8 cellular contexts compared by ENCODE assay signal in the genomic region with DNA sequence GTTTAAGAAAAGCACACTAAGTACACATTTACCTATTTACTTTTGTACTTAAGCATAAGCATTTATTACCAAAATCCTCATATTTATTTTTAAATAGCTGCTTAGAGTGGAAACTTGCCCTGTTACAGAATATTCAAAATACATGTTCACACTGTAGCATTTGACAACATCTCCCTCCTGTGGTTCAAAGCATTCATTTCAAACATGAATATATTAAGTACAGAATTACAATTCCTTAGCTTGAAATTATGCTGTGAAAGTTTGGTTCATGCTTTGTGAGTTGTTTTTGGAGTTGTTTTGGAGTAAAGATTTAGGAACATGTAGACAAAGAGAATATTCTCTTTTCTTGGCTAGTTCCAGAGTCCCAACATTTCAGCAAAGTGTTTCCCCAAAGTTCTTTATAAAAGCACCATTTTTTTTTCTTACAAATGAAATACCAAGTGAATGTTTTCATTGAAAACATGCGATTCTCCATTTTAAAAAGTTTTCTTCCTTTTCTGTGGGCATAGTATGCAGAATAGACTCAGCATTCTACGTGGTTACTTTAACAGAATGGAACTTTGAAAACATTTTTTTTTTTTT. TPM values are rescaled to one million over a fixed set of nuclear protein-coding genes. Genes with fewer than 3 reads are reported as not detected.
A peak's percentile ranks its signal among the peaks of the same experiment; 100 is the strongest.
DNase-seq lines count a peak whose midpoint lies in the region; ATAC-seq and TF ChIP-seq lines count a peak whose summit lies in the region.

No MANE protein-coding gene starts in this region.

- no peaks in the 10 kb centered on the region for H3K9me3 ChIP-seq in adipocyte (ENCODE audit: control insufficient read depth, low read length)

- no peak overlapping the region for H3K4me3 ChIP-seq in KMS-11 (IDR thresholded peaks at IDR 0.05; ENCODE audit: insufficient read depth, low read depth, low read length)
- H3K4me3 ChIP-seq in adipocyte (ENCODE audit: low read length) = no peak overlapping the region

- no peak overlapping the region for H2AFZ ChIP-seq in KMS-11 (ENCODE audit: low read depth)

- no peak overlapping the region for H3K27ac ChIP-seq in KMS-11

- peak; percentile 84 for ATAC-seq in left lobe of liver
- no peak for ATAC-seq in HG03342 (IDR thresholded peaks at IDR 0.05; ENCODE audit: unreplicated experiment)

- H3K27me3 ChIP-seq in KMS-11 (ENCODE audit: insufficient read depth, low read depth) (no peaks in the 10 kb centered on the region), adipocyte (replicated peaks; ENCODE audit: control insufficient read depth, insufficient read depth, low read length) (no peaks in the 10 kb centered on the region)

- DNase-seq in DMS53 (lab: John Stamatoyannopoulos, UW) (peak; percentile 64), adipocyte (ENCODE audit: low read depth) (peak; percentile 88), left lobe of liver (ENCODE audit: low spot score) (no peak), GM19238 (ENCODE audit: insufficient read length, low spot score) (no peak), GOT3 (lab: John Stamatoyannopoulos, UW) (no peak)
- DNase-seq in activated naive CD4-positive, alpha-beta T cell treated with Interleukin-2 at 50 U/mL for 16 hours = no peak

- TF ChIP-seq CTCF in KMS-11 (conservative IDR thresholded peaks at IDR 0.05; ENCODE audit: low read depth, low read length) = peak; percentile 75

- no peak overlapping the region for H3K4me2 ChIP-seq in KMS-11

- H3K9ac ChIP-seq in KMS-11 = no peak overlapping the region
- peak overlapping the region; percentile 74 for H3K9ac ChIP-seq in adipocyte (ENCODE audit: low read length)

- no peaks in the 10 kb centered on the region for H4K20me1 ChIP-seq in KMS-11 (ENCODE audit: insufficient read depth)

- no peaks in the 10 kb centered on the region for H3K79me2 ChIP-seq in KMS-11 (ENCODE audit: insufficient read depth, low read depth)

- peaks cover 12% of the 10 kb centered on the region for H3K4me1 ChIP-seq in KMS-11 (ENCODE audit: low read depth, poor library complexity, severe bottlenecking)
- peaks cover 19% of the 10 kb centered on the region for H3K4me1 ChIP-seq in adipocyte (ENCODE audit: control insufficient read depth, insufficient read depth, low read length)

- H3K36me3 ChIP-seq in KMS-11 (ENCODE audit: insufficient read depth) (no peaks in the 10 kb centered on the region), adipocyte (ENCODE audit: control insufficient read depth, insufficient read depth, low read length, severe bottlenecking) (no peaks in the 10 kb centered on the region)

RNA-seq across cellular contexts. Expression of a gene that starts 33.2 kb away (rescaled TPM):
- total RNA-seq in left lobe of liver = 6.2 TPM

RNA-seq across cellular contexts. Expression of a gene that starts 33.4 kb away (rescaled TPM):
- total RNA-seq in left lobe of liver = 16.4 TPM

Comparison
In these comparisons a context has a peak if more than half of its experiments do, and no peak if none do; other contexts are left out.
1. DNase-seq: peak in DMS53 (single experiment) and adipocyte (single experiment); none in left lobe of liver (single experiment), GM19238 (single experiment), activated naive CD4-positive, alpha-beta T cell treated with Interleukin-2 at 50 U/mL for 16 hours (single experiment) and GOT3 (single experiment).